8 cellular contexts compared by ENCODE assay signal in genomic region chrX:20060961-20061868, GRCh38. TPM values are rescaled to one million over a fixed set of nuclear protein-coding genes. Genes with fewer than 3 reads are reported as not detected.
DNase-seq lines count a peak whose midpoint lies in the region; ATAC-seq and TF ChIP-seq lines count a peak whose summit lies in the region.

No MANE protein-coding gene starts in this region.

- H3K4me1 Mint-ChIP-seq in T-helper 1 cell treated with Interleukin-12 subunit alpha and Interleukin-12 subunit beta and Interleukin-4 antibody, amounts not matched to agents 30 μg/mL and 1 μg/mL, for 36 hours (ENCODE audit: low read depth), result peaks cover 7% of the 10 kb centered on the region
- H3K4me1 Mint-ChIP-seq in type B pancreatic cell (ENCODE audit: unreplicated experiment), result no peaks in the 10 kb centered on the region

- ATAC-seq in HG03064 (IDR thresholded peaks at IDR 0.05; ENCODE audit: low read depth, unreplicated experiment), result peak; percentile 71
- no peak for ATAC-seq in stimulated activated naive CD8-positive, alpha-beta T cell treated with anti-CD3 and anti-CD28 coated beads, Interleukin-15, Interleukin-2, amounts not matched to agents 100 U/mL and 50 U/mL, for 24 hours

- H3K27me3 Mint-ChIP-seq in T-helper 1 cell treated with Interleukin-12 subunit alpha and Interleukin-12 subunit beta and Interleukin-4 antibody, amounts not matched to agents 30 μg/mL and 1 μg/mL, for 36 hours (ENCODE audit: low read depth), result no peaks in the 10 kb centered on the region
- H3K27me3 Mint-ChIP-seq in type B pancreatic cell, result peaks cover 3% of the 10 kb centered on the region

- TF ChIP-seq CTCF in type B pancreatic cell (conservative IDR thresholded peaks at IDR 0.05), result no peak

- no peak overlapping the region for H3K4me3 Mint-ChIP-seq in T-helper 1 cell treated with Interleukin-12 subunit alpha and Interleukin-12 subunit beta and Interleukin-4 antibody, amounts not matched to agents 30 μg/mL and 1 μg/mL, for 36 hours
- no peak overlapping the region for H3K4me3 Mint-ChIP-seq in type B pancreatic cell

- H3K36me3 Mint-ChIP-seq in T-helper 1 cell treated with Interleukin-12 subunit alpha and Interleukin-12 subunit beta and Interleukin-4 antibody, amounts not matched to agents 30 μg/mL and 1 μg/mL, for 36 hours (ENCODE audit: low read depth), result no peaks in the 10 kb centered on the region
- no peaks in the 10 kb centered on the region for H3K36me3 Mint-ChIP-seq in type B pancreatic cell

- DNase-seq in T-helper 1 cell, result no peak
- peak; percentile 90 for DNase-seq in NCI-H2171 treated with DMSO at 0.1 percent for 48 hours (lab: John Stamatoyannopoulos, UW)
- DNase-seq in stimulated activated naive CD8-positive, alpha-beta T cell treated with anti-CD3 and anti-CD28 coated beads, Interleukin-15, Interleukin-2, amounts not matched to agents 100 U/mL and 50 U/mL, for 24 hours, result peak; percentile 10
- DNase-seq in DMS114 treated with DMSO at 0.1 percent for 48 hours (lab: John Stamatoyannopoulos, UW; ENCODE audit: unreplicated experiment), result no peak
- no peak for DNase-seq in type B pancreatic cell (ENCODE audit: extremely low spot score, unreplicated experiment)
- DNase-seq in stimulated activated CD4-positive, alpha-beta T cell treated with anti-CD3 and anti-CD28 coated beads, Interleukin-2, amount 100 ng/mL, for 24 hours, result no peak

- H3K27ac Mint-ChIP-seq in T-helper 1 cell treated with Interleukin-12 subunit alpha and Interleukin-12 subunit beta and Interleukin-4 antibody, amounts not matched to agents 30 μg/mL and 1 μg/mL, for 36 hours, result peak overlapping the region; percentile 26
- H3K27ac Mint-ChIP-seq in type B pancreatic cell, result no peak overlapping the region

- H3K9me3 Mint-ChIP-seq in T-helper 1 cell treated with Interleukin-12 subunit alpha and Interleukin-12 subunit beta and Interleukin-4 antibody, amounts not matched to agents 30 μg/mL and 1 μg/mL, for 36 hours, result no peaks in the 10 kb centered on the region
- H3K9me3 Mint-ChIP-seq in type B pancreatic cell, result no peaks in the 10 kb centered on the region

RNA-seq across cellular contexts. Expression of gene MAP7D2, which starts 55.5 kb away (rescaled TPM):
- total RNA-seq in type B pancreatic cell (ENCODE audit: low replicate concordance), result 2.0 and 2.8 TPM in 2 replicates

Comparison
In these comparisons a context has a peak if more than half of its experiments do, and no peak if none do; other contexts are left out.
1. DNase-seq: peak in NCI-H2171 treated with DMSO at 0.1 percent for 48 hours (single experiment) and stimulated activated naive CD8-positive, alpha-beta T cell treated with anti-CD3 and anti-CD28 coated beads, Interleukin-15, Interleukin-2, amounts not matched to agents 100 U/mL and 50 U/mL, for 24 hours (single experiment); none in T-helper 1 cell (0 of 5), DMS114 treated with DMSO at 0.1 percent for 48 hours (single experiment), type B pancreatic cell (single experiment) and stimulated activated CD4-positive, alpha-beta T cell treated with anti-CD3 and anti-CD28 coated beads, Interleukin-2, amount 100 ng/mL, for 24 hours (0 of 2).